In the genomic region with DNA sequence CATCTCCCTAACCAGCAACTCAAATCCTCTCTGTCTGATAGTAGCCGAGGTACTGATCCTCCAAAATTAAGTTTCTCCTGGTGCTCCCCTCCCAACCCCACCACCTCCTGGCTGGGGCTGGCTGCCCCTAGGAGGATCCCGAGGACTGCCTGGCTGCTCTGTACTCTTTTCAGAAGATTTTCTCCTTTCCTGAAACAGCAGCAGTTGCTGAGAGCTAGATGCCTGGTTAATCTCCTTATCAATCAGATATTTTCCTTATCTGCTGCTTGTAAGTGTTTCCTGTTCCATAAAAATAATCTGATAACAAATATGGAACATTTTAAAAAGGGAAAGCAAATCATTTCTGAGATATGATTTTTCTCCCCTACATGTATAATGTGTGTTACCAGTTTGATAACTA, we compare ENCODE assay signal across 11 cellular contexts. TPM values are rescaled to one million over a fixed set of nuclear protein-coding genes. Genes with fewer than 3 reads are reported as not detected.
DNase-seq lines count a peak whose midpoint lies in the region; ATAC-seq, FAIRE-seq and TF ChIP-seq lines count a peak whose summit lies in the region.
"Had no signal": no experiment of that assay in that cellular context is flagged by ENCODE, and none has a peak within 500 bp of the region (broad histone marks: within the 10 kb centered on the region; RNA-seq: fewer than 3 reads in every experiment).

No MANE protein-coding gene starts in this region.

- H2AFZ ChIP-seq in GM23338 (no peak overlapping the region), astrocyte (ENCODE audit: low read depth, low read length) (no peak overlapping the region), smooth muscle cell (ENCODE audit: low read depth) (no peak overlapping the region)

- H3F3A ChIP-seq in GM23338 (replicated peaks; ENCODE audit: low read depth) (peaks cover 14% of the 10 kb centered on the region), smooth muscle cell (ENCODE audit: low read depth) (peaks cover 7% of the 10 kb centered on the region)

- H3K9me3 Mint-ChIP-seq in GM23338 (no peaks in the 10 kb centered on the region; the same call in 2 of the 3 replicates), astrocyte (ENCODE audit: unreplicated experiment) (no peaks in the 10 kb centered on the region)

- intact Hi-C loops in left lung (cut with DNase I) = no loop called here
- intact Hi-C loops in A673 (cut with micrococcal nuclease; ENCODE audit: unreplicated experiment) = no loop called here

- no peak overlapping the region for H3K4me3 ChIP-seq in GM23338
- H3K4me3 ChIP-seq in astrocyte (ENCODE audit: insufficient read depth, low read depth, low read length) = no peak overlapping the region
- H3K4me3 ChIP-seq in left lung = no peak overlapping the region
- no peak overlapping the region for H3K4me3 ChIP-seq in smooth muscle cell
- no peak overlapping the region for H3K4me3 ChIP-seq in A673 (ENCODE audit: low read depth, low read length, poor library complexity, severe bottlenecking)

- WGBS in smooth muscle cell (ENCODE audit: low lambda C conversion rate) = 45% methylated on average over 2 of the region's 2 CpGs

- no TSS peak for BruUV-seq in A673 (replicated peaks; lab: Mats Ljungman, UMichigan)

- H3K9me2 ChIP-seq in GM23338 (ENCODE audit: insufficient read depth) = no peaks in the 10 kb centered on the region

- H3K27me3 Mint-ChIP-seq in GM23338 (ENCODE audit: insufficient read depth, low read depth, poor library complexity) = peaks cover 19% of the 10 kb centered on the region
- H3K27me3 Mint-ChIP-seq in astrocyte (ENCODE audit: low read depth, unreplicated experiment) = no peaks in the 10 kb centered on the region

- H3K36me3 Mint-ChIP-seq in GM23338 (ENCODE audit: low read depth) (peaks cover 89% of the 10 kb centered on the region), astrocyte (ENCODE audit: low read depth, unreplicated experiment) (peaks cover 27% of the 10 kb centered on the region)

- H3K27ac ChIP-seq in GM23338 (ENCODE audit: low read depth) = peak overlapping the region; percentile 51; the same call in 1 of the 2 replicates
- H3K27ac ChIP-seq in astrocyte (ENCODE audit: low read depth, low read length) = peak overlapping the region; percentile 3
- peak overlapping the region; percentile 14 to 53 for H3K27ac ChIP-seq in left lung
- H3K27ac ChIP-seq in smooth muscle cell (ENCODE audit: low read depth) = peak overlapping the region; percentile 40
- H3K27ac ChIP-seq in A673 (ENCODE audit: low read depth, low read length, poor library complexity, severe bottlenecking) = no peak overlapping the region

- ATAC-seq in GM23338 (peak; percentile 26), left lung (peak; percentile 11)

- H3K9me3 ChIP-seq in astrocyte (ENCODE audit: insufficient read depth, low read depth, low read length) (no peaks in the 10 kb centered on the region), left lung (no peaks in the 10 kb centered on the region), smooth muscle cell (replicated peaks; ENCODE audit: low read depth) (no peaks in the 10 kb centered on the region), A673 (ENCODE audit: low read depth, low read length, poor library complexity, severe bottlenecking) (no peaks in the 10 kb centered on the region)

- TF ChIP-seq CTCF in GM23338 (conservative IDR thresholded peaks at IDR 0.05; ENCODE audit: low read depth in 2 of 2) (no peak), astrocyte (IDR thresholded peaks at IDR 0.05; ENCODE audit: insufficient read depth, low read depth, low read length) (no peak), left lung (IDR thresholded peaks at IDR 0.05) (no peak), smooth muscle cell (IDR thresholded peaks at IDR 0.05; ENCODE audit: borderline replicate concordance, insufficient read depth, poor library complexity, severe bottlenecking) (no peak), GM10266 (IDR thresholded peaks at IDR 0.05; ENCODE audit: control insufficient read depth, insufficient read depth, low read depth, missing control alignments) (no peak), A673 (conservative IDR thresholded peaks at IDR 0.05; ENCODE audit: low read depth, low read length) (no peak)

- peaks cover 100% of the 10 kb centered on the region for H3K79me2 ChIP-seq in GM23338 (replicated peaks; ENCODE audit: insufficient read depth)
- H3K79me2 ChIP-seq in astrocyte (ENCODE audit: insufficient read depth, low read length) = peaks cover 32% of the 10 kb centered on the region
- H3K79me2 ChIP-seq in smooth muscle cell (ENCODE audit: low read depth) = peaks cover 89% of the 10 kb centered on the region

- H3K36me3 ChIP-seq in GM23338 (ENCODE audit: insufficient read depth) (peaks cover 32% of the 10 kb centered on the region), astrocyte (ENCODE audit: insufficient read depth, low read length) (peaks cover 5% of the 10 kb centered on the region), left lung (peaks cover 0 to 54% of the 10 kb centered on the region in 2 donors), smooth muscle cell (ENCODE audit: low read depth) (no peaks in the 10 kb centered on the region), A673 (ENCODE audit: insufficient read depth, low read length, poor library complexity, severe bottlenecking) (peaks cover 11% of the 10 kb centered on the region)

- CTCF ChIA-PET in A673 (lab: Charles Lee) = no interaction called here

- H3K4me2 ChIP-seq in GM23338 (0 out of 2 replicates have a peak overlapping the region, but pooled peaks have one; percentile 31), astrocyte (ENCODE audit: low read length) (no peak overlapping the region), smooth muscle cell (peak overlapping the region; percentile 0)

- H3K4me1 ChIP-seq in GM23338 (ENCODE audit: insufficient read depth) (peaks cover 28% of the 10 kb centered on the region), astrocyte (ENCODE audit: insufficient read depth, low read length) (peaks cover 4% of the 10 kb centered on the region), left lung (peaks cover 15 to 30% of the 10 kb centered on the region in 2 donors), smooth muscle cell (ENCODE audit: low read depth) (peaks cover 14% of the 10 kb centered on the region), A673 (ENCODE audit: insufficient read depth, low read length, poor library complexity, severe bottlenecking) (no peaks in the 10 kb centered on the region)

- peak overlapping the region; percentile 21 for H3K9ac ChIP-seq in astrocyte (ENCODE audit: low read length)
- H3K9ac ChIP-seq in smooth muscle cell (ENCODE audit: low read depth) = no peak overlapping the region

- H3K27ac Mint-ChIP-seq in GM23338 = peak overlapping the region; percentile 62; the same call in 1 of the 2 replicates
- no peak overlapping the region for H3K27ac Mint-ChIP-seq in astrocyte (ENCODE audit: unreplicated experiment)

- H3K4me1 Mint-ChIP-seq in GM23338 = peaks cover 34% of the 10 kb centered on the region
- peaks cover 12% of the 10 kb centered on the region for H3K4me1 Mint-ChIP-seq in astrocyte (ENCODE audit: low read depth, unreplicated experiment)

- no peak overlapping the region; the same call in 2 of the 3 replicates for H3K4me3 Mint-ChIP-seq in GM23338
- no peak overlapping the region for H3K4me3 Mint-ChIP-seq in astrocyte (ENCODE audit: unreplicated experiment)

- no peak for FAIRE-seq in astrocyte (lab: Jason Lieb, UNC)

- H3K27me3 ChIP-seq in GM23338 (ENCODE audit: insufficient read depth) (no peaks in the 10 kb centered on the region), astrocyte (ENCODE audit: insufficient read depth, low read length) (no peaks in the 10 kb centered on the region), left lung (no peaks in the 10 kb centered on the region), smooth muscle cell (ENCODE audit: low read depth) (no peaks in the 10 kb centered on the region), A673 (replicated peaks; ENCODE audit: insufficient read depth, low read depth, low read length, poor library complexity) (no peaks in the 10 kb centered on the region)

- no peak for DNase-seq in GM23338 (ENCODE audit: low spot score)
- no peak for DNase-seq in astrocyte (ENCODE audit: low read depth)
- no peak for DNase-seq in left lung
- no peak for DNase-seq in smooth muscle cell (lab: John Stamatoyannopoulos, UW; ENCODE audit: unreplicated experiment)
- DNase-seq in GM10266 (ENCODE audit: extremely low spot score) = no peak
- DNase-seq in stimulated activated naive CD4-positive, alpha-beta T cell treated with Interleukin-2 at 50 U/mL for 16 hours (lab: John Stamatoyannopoulos, UW) = no peak
- no peak for DNase-seq in stimulated activated CD8-positive, alpha-beta memory T cell treated with anti-CD3 and anti-CD28 coated beads, Interleukin-4, amount 100 ng/mL, for 48 hours
- DNase-seq in A673 (ENCODE audit: low spot score) = no peak
- DNase-seq: activated effector memory CD4-positive, alpha-beta T cell treated with Interleukin-2 at 50 U/mL for 16 hours; NCI-H2227 treated with DMSO at 0.1 percent for 48 hours; stimulated activated naive CD4-positive, alpha-beta T cell had no signal

- H4K20me1 ChIP-seq in GM23338 (replicated peaks; ENCODE audit: insufficient read depth) = peaks cover 8% of the 10 kb centered on the region
- no peaks in the 10 kb centered on the region for H4K20me1 ChIP-seq in astrocyte (ENCODE audit: insufficient read depth, low read length)
- no peaks in the 10 kb centered on the region for H4K20me1 ChIP-seq in smooth muscle cell (ENCODE audit: low read depth)

- POLR2A ChIA-PET in A673 (lab: Charles Lee; ENCODE audit: low non-redundant PET) = no interaction called here

RNA-seq across cellular contexts. Expression of gene ZMYND8, which starts 52.8 kb away (rescaled TPM):
- 64.2 and 70.9 TPM in 2 replicates for total RNA-seq in GM23338 (2014; rRNA removed; shearing (Covaris generic))
- polyA plus RNA-seq in GM23338 (2016; fragmentation: Nextera tagmentation; extraction: Ambion mirVana) (122 and 128 TPM in 2 replicates), smooth muscle cell (14.7 and 15.2 TPM in 2 replicates)
- total RNA-seq in astrocyte (43.9 and 45.8 TPM in 2 replicates), left lung (10 to 100 TPM; 38.9 to 39.8 TPM), smooth muscle cell (22.7 and 24.1 TPM in 2 replicates), A673 (2021) (31.3 and 35.2 TPM in 2 replicates)
